Comparison of ENCODE assay signal across 22 cellular contexts in the genomic region with DNA sequence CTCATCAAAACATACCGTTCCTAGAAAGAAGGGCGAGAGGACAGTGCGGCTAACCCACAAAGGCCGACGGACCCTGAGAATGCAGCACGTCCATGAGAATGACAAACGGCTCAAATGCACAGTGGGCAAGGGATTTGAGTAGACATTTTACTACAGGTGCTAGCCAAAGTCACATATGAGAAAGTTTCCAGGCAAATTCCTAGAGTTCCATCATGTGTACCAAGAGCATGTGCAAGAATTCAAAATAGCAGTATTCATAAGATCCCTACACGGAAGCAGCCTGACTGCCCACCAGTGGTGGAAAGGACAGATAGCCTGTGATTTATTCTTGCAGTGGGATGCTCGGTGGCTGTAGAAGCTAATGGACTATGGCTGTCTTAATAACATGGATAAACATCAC.
"Had no signal": no experiment of that assay in that cellular context is flagged by ENCODE, and none has a peak within 500 bp of the region (broad histone marks: within the 10 kb centered on the region; RNA-seq: fewer than 3 reads in every experiment).

No MANE protein-coding gene starts in this region.

- H3K4me3 Mint-ChIP-seq: activated naive CD8-positive, alpha-beta T cell treated with anti-CD3 and anti-CD28 coated beads for 36 hours; activated T-cell treated with anti-CD3 and anti-CD28 coated beads, Interleukin-2, amount 50 U/mL, for 24 hours; central memory CD8-positive, alpha-beta T cell; endodermal cell; natural killer cell treated with Interleukin-12 subunit alpha and Interleukin-12 subunit beta and Interleukin-15 and Interleukin-18, amount 100 ng/mL, for 72 hours had no signal

- H3K27ac ChIP-seq: left ventricle myocardium inferior, thoracic aorta, upper lobe of right lung had no signal

- H3K36me3 Mint-ChIP-seq: natural killer cell treated with Interleukin-12 subunit alpha and Interleukin-12 subunit beta and Interleukin-15 and Interleukin-18, amount 100 ng/mL, for 72 hours had no signal

- H3K27ac Mint-ChIP-seq: activated naive CD8-positive, alpha-beta T cell treated with anti-CD3 and anti-CD28 coated beads for 36 hours; activated T-cell treated with anti-CD3 and anti-CD28 coated beads, Interleukin-2, amount 50 U/mL, for 24 hours; endodermal cell had no signal

- DNase-seq: activated CD4-positive, alpha-beta T cell treated with anti-CD3 and anti-CD28 coated beads for 1 hour; activated CD4-positive, alpha-beta T cell treated with anti-CD3 and anti-CD28 coated beads, Interleukin-2, amount 50 U/mL, for 4 hours; activated CD8-positive, alpha-beta memory T cell treated with anti-CD3 and anti-CD28 coated beads for 24 hours; activated CD8-positive, alpha-beta memory T cell treated with anti-CD3 and anti-CD28 coated beads, Interleukin-2, amount 50 U/mL, for 4 hours; activated naive CD4-positive, alpha-beta T cell treated with Interleukin-2 at 50 U/mL for 16 hours; activated naive CD8-positive, alpha-beta T cell treated with anti-CD3 and anti-CD28 coated beads for 36 hours; activated T-cell treated with anti-CD3 and anti-CD28 coated beads, Interleukin-2, amount 50 U/mL, for 24 hours; endodermal cell; erythroblast; foreskin fibroblast; kidney; left ventricle myocardium inferior; midbrain; nucleus accumbens; stimulated activated CD4-positive, alpha-beta T cell treated with anti-CD3 and anti-CD28 coated beads, Interleukin-2, amount 100 ng/mL, for 48 hours; stimulated activated naive CD4-positive, alpha-beta T cell treated with Interleukin-2 at 50 U/mL for 16 hours; T-helper 9 cell; upper lobe of right lung had no signal

- H3K4me1 Mint-ChIP-seq: activated naive CD8-positive, alpha-beta T cell treated with anti-CD3 and anti-CD28 coated beads for 36 hours; endodermal cell had no signal

- H3K4me3 ChIP-seq: left ventricle myocardium inferior, thoracic aorta, upper lobe of right lung had no signal

- H3K36me3 ChIP-seq: left ventricle myocardium inferior, thoracic aorta, upper lobe of right lung had no signal

- H3K27me3 Mint-ChIP-seq: activated naive CD8-positive, alpha-beta T cell treated with anti-CD3 and anti-CD28 coated beads for 36 hours; activated T-cell treated with anti-CD3 and anti-CD28 coated beads, Interleukin-2, amount 50 U/mL, for 24 hours; central memory CD8-positive, alpha-beta T cell had no signal

- H3K9me3 Mint-ChIP-seq: activated naive CD8-positive, alpha-beta T cell treated with anti-CD3 and anti-CD28 coated beads for 36 hours; activated T-cell treated with anti-CD3 and anti-CD28 coated beads, Interleukin-2, amount 50 U/mL, for 24 hours; central memory CD8-positive, alpha-beta T cell; endodermal cell had no signal

- H3K4me1 ChIP-seq: upper lobe of right lung had no signal

- H3K27me3 ChIP-seq: upper lobe of right lung had no signal

- H3K9me3 ChIP-seq: left ventricle myocardium inferior, thoracic aorta, upper lobe of right lung had no signal

- ATAC-seq: natural killer cell treated with Interleukin-12 subunit alpha and Interleukin-12 subunit beta and Interleukin-15 and Interleukin-18, amount 100 ng/mL, for 72 hours; sciatic nerve; upper lobe of right lung had no signal
